ENCODE assay signal across 8 cellular contexts in genomic region chr9:84296146-84296843, GRCh38. TPM values are rescaled to one million over a fixed set of nuclear protein-coding genes. Genes with fewer than 3 reads are reported as not detected.
DNase-seq lines count a peak whose midpoint lies in the region; ATAC-seq and TF ChIP-seq lines count a peak whose summit lies in the region.

No MANE protein-coding gene starts in this region.

- peak overlapping the region; percentile 57 for H3K4me3 Mint-ChIP-seq in activated naive CD8-positive, alpha-beta T cell treated with anti-CD3 and anti-CD28 coated beads, Interleukin-2, amount 50 U/mL, for 24 hours

- peak overlapping the region; percentile 42 for H3K4me2 ChIP-seq in MM.1S (ENCODE audit: low read depth, low read length)

- peaks cover 25% of the 10 kb centered on the region for H3K4me1 ChIP-seq in MM.1S (ENCODE audit: low read length)
- no peaks in the 10 kb centered on the region for H3K4me1 ChIP-seq in suprapubic skin

- no peaks in the 10 kb centered on the region for H3K27me3 Mint-ChIP-seq in activated naive CD8-positive, alpha-beta T cell treated with anti-CD3 and anti-CD28 coated beads, Interleukin-2, amount 50 U/mL, for 24 hours

- H3K27ac Mint-ChIP-seq in activated naive CD8-positive, alpha-beta T cell treated with anti-CD3 and anti-CD28 coated beads, Interleukin-2, amount 50 U/mL, for 24 hours = peak overlapping the region; percentile 97

- H3F3A ChIP-seq in MM.1S (ENCODE audit: insufficient read depth, low read length) = 0 out of 2 replicates have a peak, but pooled peaks cover 6% of the 10 kb centered on the region

- H3K27ac ChIP-seq in MM.1S (ENCODE audit: low read length) = peak overlapping the region; percentile 55; the same call in 1 of the 2 replicates
- no peak overlapping the region for H3K27ac ChIP-seq in WERI-Rb-1
- H3K27ac ChIP-seq in suprapubic skin = no peak overlapping the region

- WGBS in suprapubic skin = 66% methylated on average over 7 of the region's 7 CpGs

- no peaks in the 10 kb centered on the region for H3K36me3 Mint-ChIP-seq in activated naive CD8-positive, alpha-beta T cell treated with anti-CD3 and anti-CD28 coated beads, Interleukin-2, amount 50 U/mL, for 24 hours (ENCODE audit: low read depth)

- H3K79me2 ChIP-seq in MM.1S (ENCODE audit: low read length) = no peaks in the 10 kb centered on the region

- H3K9me3 Mint-ChIP-seq in activated naive CD8-positive, alpha-beta T cell treated with anti-CD3 and anti-CD28 coated beads, Interleukin-2, amount 50 U/mL, for 24 hours = peaks cover 4% of the 10 kb centered on the region

- TF ChIP-seq EP300 in suprapubic skin (IDR thresholded peaks at IDR 0.05) = no peak

- DNase-seq in COLO829 (ENCODE audit: low spot score) (peak; percentile 24), MM.1S (peak; percentile 58), WERI-Rb-1 (no peak), suprapubic skin (ENCODE audit: low spot score in 2 of 2) (no peak), SHP77 treated with DMSO at 0.1 percent for 48 hours (lab: John Stamatoyannopoulos, UW) (no peak)
- DNase-seq in activated naive CD8-positive, alpha-beta T cell treated with anti-CD3 and anti-CD28 coated beads, Interleukin-2, amount 50 U/mL, for 24 hours = peak; percentile 60
- DNase-seq in stimulated activated CD4-positive, alpha-beta T cell treated with anti-CD3 and anti-CD28 coated beads, Interleukin-12 subunit alpha, Interleukin-12 subunit beta, amount 100 ng/mL, for 48 hours (ENCODE audit: low read depth in 2 of 3, low spot score in 1 of 3) = peak; percentile 41 to 56 (median 52)

- H3K36me3 ChIP-seq in MM.1S (replicated peaks; ENCODE audit: insufficient read depth, low read length) = no peaks in the 10 kb centered on the region
- no peaks in the 10 kb centered on the region for H3K36me3 ChIP-seq in WERI-Rb-1
- H3K36me3 ChIP-seq in suprapubic skin = no peaks in the 10 kb centered on the region

- TF ChIP-seq CTCF in MM.1S (IDR thresholded peaks at IDR 0.05; ENCODE audit: low read length) (no peak), WERI-Rb-1 (IDR thresholded peaks at IDR 0.05; ENCODE audit: low read depth, low read length) (no peak), suprapubic skin (IDR thresholded peaks at IDR 0.05) (no peak)

- H3K9ac ChIP-seq in MM.1S (ENCODE audit: low read length) = peak overlapping the region; percentile 17; the same call in 1 of the 2 replicates

- peaks cover 63% of the 10 kb centered on the region for H3K4me1 Mint-ChIP-seq in activated naive CD8-positive, alpha-beta T cell treated with anti-CD3 and anti-CD28 coated beads, Interleukin-2, amount 50 U/mL, for 24 hours

- no peaks in the 10 kb centered on the region for H3K9me2 ChIP-seq in MM.1S (replicated peaks; ENCODE audit: insufficient read depth, low read length)

- no peak for TF ChIP-seq POLR2A in suprapubic skin (IDR thresholded peaks at IDR 0.05)

- H3K27me3 ChIP-seq in MM.1S (replicated peaks; ENCODE audit: insufficient read depth, low read length) (no peaks in the 10 kb centered on the region), WERI-Rb-1 (ENCODE audit: insufficient read depth, low read depth, severe bottlenecking) (no peaks in the 10 kb centered on the region), suprapubic skin (no peaks in the 10 kb centered on the region)

- H3K4me3 ChIP-seq in MM.1S (ENCODE audit: low read length) = no peak overlapping the region
- no peak overlapping the region for H3K4me3 ChIP-seq in WERI-Rb-1 (ENCODE audit: low read depth, low read length)
- H3K4me3 ChIP-seq in suprapubic skin = no peak overlapping the region

- H2AFZ ChIP-seq in MM.1S (ENCODE audit: low read length) = peak overlapping the region; percentile 27

- no peaks in the 10 kb centered on the region for H4K20me1 ChIP-seq in MM.1S (ENCODE audit: insufficient read depth, low read length)

- H3K9me3 ChIP-seq in MM.1S (replicated peaks; ENCODE audit: insufficient read depth, low read length) (no peaks in the 10 kb centered on the region), WERI-Rb-1 (ENCODE audit: severe bottlenecking) (no peaks in the 10 kb centered on the region), suprapubic skin (no peaks in the 10 kb centered on the region)

- peak; percentile 43 for ATAC-seq in GM21576 (IDR thresholded peaks at IDR 0.05; ENCODE audit: unreplicated experiment)
- peak; percentile 85 for ATAC-seq in activated naive CD8-positive, alpha-beta T cell treated with anti-CD3 and anti-CD28 coated beads, Interleukin-2, amount 50 U/mL, for 24 hours

RNA-seq across cellular contexts. Expression of gene SLC28A3, which starts 44.3 kb away (rescaled TPM):
- total RNA-seq in suprapubic skin = 10 to 100 TPM in 3 of 4 donors, 1 to 10 TPM in 1; 7.1 to 40.1 (median 10.9) TPM

Comparison
In these comparisons a context has a peak if more than half of its experiments do, and no peak if none do; other contexts are left out.
1. DNase-seq: peak in COLO829 (single experiment), MM.1S (single experiment), activated naive CD8-positive, alpha-beta T cell treated with anti-CD3 and anti-CD28 coated beads, Interleukin-2, amount 50 U/mL, for 24 hours (single experiment) and stimulated activated CD4-positive, alpha-beta T cell treated with anti-CD3 and anti-CD28 coated beads, Interleukin-12 subunit alpha, Interleukin-12 subunit beta, amount 100 ng/mL, for 48 hours (3 of 3); none in WERI-Rb-1 (single experiment), suprapubic skin (0 of 2) and SHP77 treated with DMSO at 0.1 percent for 48 hours (single experiment).